In the genomic region with DNA sequence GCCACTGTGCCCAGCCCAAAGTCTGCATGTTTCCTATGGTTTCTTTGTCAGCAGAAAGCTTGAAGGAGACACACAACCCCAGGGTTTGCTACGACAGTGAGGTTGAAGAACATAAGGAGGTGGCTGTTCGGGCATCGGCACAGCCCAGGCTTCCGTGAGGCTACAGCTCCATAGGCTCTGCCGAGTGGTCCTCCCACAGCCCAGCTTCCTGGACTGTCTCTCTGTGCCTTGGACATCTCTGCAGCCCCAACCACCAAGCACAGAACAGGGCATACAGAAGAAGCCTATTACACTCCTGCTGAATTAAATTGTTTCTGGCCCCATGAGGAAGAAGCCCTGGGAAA, we compare ENCODE assay signal across 10 cellular contexts. TPM values are rescaled to one million over a fixed set of nuclear protein-coding genes. Genes with fewer than 3 reads are reported as not detected.
DNase-seq lines count a peak whose midpoint lies in the region; ATAC-seq and TF ChIP-seq lines count a peak whose summit lies in the region.
"Had no signal": no experiment of that assay in that cellular context is flagged by ENCODE, and none has a peak within 500 bp of the region (broad histone marks: within the 10 kb centered on the region; RNA-seq: fewer than 3 reads in every experiment).

No MANE protein-coding gene starts in this region.

- H3K4me3 Mint-ChIP-seq in activated CD4-positive, alpha-beta T cell treated with anti-CD3 and anti-CD28 coated beads, Interleukin-2, amount 10 ng/mL, durations not matched to agents 7 days and 5 days, result peak overlapping the region; percentile 22

- POLR2A ChIA-PET in activated CD4-positive, alpha-beta T cell treated with anti-CD3 and anti-CD28 coated beads, Interleukin-2, amount 10 ng/mL, durations not matched to agents 7 days and 5 days (lab: Charles Lee), result no interaction called here

- H3K4me3 ChIP-seq in SK-N-MC (peak overlapping the region; percentile 79), mucosa of descending colon (no peak overlapping the region), foreskin fibroblast (ENCODE audit: low read depth in 1 of 2, low read length in 2 of 2) (no peak overlapping the region)
- H3K4me3 ChIP-seq: thyroid gland had no signal

- peak overlapping the region; percentile 71 for H3K27ac Mint-ChIP-seq in activated CD4-positive, alpha-beta T cell treated with anti-CD3 and anti-CD28 coated beads, Interleukin-2, amount 10 ng/mL, durations not matched to agents 7 days and 5 days

- no peaks in the 10 kb centered on the region; the same call in 1 of the 2 replicates for H3K36me3 ChIP-seq in SK-N-MC (ENCODE audit: insufficient read depth, low read length)
- no peaks in the 10 kb centered on the region for H3K36me3 ChIP-seq in mucosa of descending colon (ENCODE audit: low read depth)
- H3K36me3 ChIP-seq: thyroid gland had no signal

- H3K9me3 Mint-ChIP-seq in activated CD4-positive, alpha-beta T cell treated with anti-CD3 and anti-CD28 coated beads, Interleukin-2, amount 10 ng/mL, durations not matched to agents 7 days and 5 days, result no peaks in the 10 kb centered on the region

- H3K4me1 ChIP-seq in mucosa of descending colon (ENCODE audit: low read depth), result peaks cover 9% of the 10 kb centered on the region

- peaks cover 15% of the 10 kb centered on the region for H3K4me1 Mint-ChIP-seq in activated CD4-positive, alpha-beta T cell treated with anti-CD3 and anti-CD28 coated beads, Interleukin-2, amount 10 ng/mL, durations not matched to agents 7 days and 5 days

- H3K27ac ChIP-seq in SK-N-MC, result peak overlapping the region; percentile 96
- H3K27ac ChIP-seq: dorsolateral prefrontal cortex had no signal

- TF ChIP-seq CTCF in mucosa of descending colon (IDR thresholded peaks at IDR 0.05), result no peak
- no peak for TF ChIP-seq CTCF in foreskin fibroblast (IDR thresholded peaks at IDR 0.05; ENCODE audit: low read depth, low read length)

- no peak for DNase-seq in activated CD4-positive, alpha-beta T cell treated with anti-CD3 and anti-CD28 coated beads, Interleukin-2, amount 10 ng/mL, durations not matched to agents 7 days and 5 days
- no peak for DNase-seq in activated CD4-positive, alpha-beta T cell treated with anti-CD3 and anti-CD28 coated beads for 4 hours
- DNase-seq in COLO829 (ENCODE audit: low spot score) (peak; percentile 26), SK-N-MC (ENCODE audit: low read depth, low spot score) (no peak), mucosa of descending colon (no peak), foreskin fibroblast (no peak), DMS153 (lab: John Stamatoyannopoulos, UW) (no peak), glomerular visceral epithelial cell (ENCODE audit: extremely low spot score) (no peak)

- peak; percentile 5 for ATAC-seq in mucosa of descending colon

- peak overlapping the region; percentile 75 for H3K9ac ChIP-seq in SK-N-MC (ENCODE audit: insufficient read length)

- CTCF ChIA-PET in activated CD4-positive, alpha-beta T cell treated with anti-CD3 and anti-CD28 coated beads, Interleukin-2, amount 10 ng/mL, durations not matched to agents 7 days and 5 days (lab: Charles Lee), result interaction anchor here (0.7 to 1.4 kb wide), 10 partner anchors 11 to 100 kb away, joined by 3 to 7 read pairs (median 3); a partner anchor contains a TSS

- intact Hi-C loops in mucosa of descending colon (cut with DNase I, micrococcal nuclease), result loop anchor here (2.0 to 10.0 kb wide), 3 partner anchors 65 to 147 kb away; no protein-coding TSS in a partner anchor

- H3K36me3 Mint-ChIP-seq in activated CD4-positive, alpha-beta T cell treated with anti-CD3 and anti-CD28 coated beads, Interleukin-2, amount 10 ng/mL, durations not matched to agents 7 days and 5 days (ENCODE audit: low read depth), result no peaks in the 10 kb centered on the region

- H3K9me3 ChIP-seq in SK-N-MC (ENCODE audit: low read depth, low read length), result no peaks in the 10 kb centered on the region
- no peaks in the 10 kb centered on the region for H3K9me3 ChIP-seq in mucosa of descending colon
- H3K9me3 ChIP-seq: thyroid gland had no signal

- H3K27me3 Mint-ChIP-seq in activated CD4-positive, alpha-beta T cell treated with anti-CD3 and anti-CD28 coated beads, Interleukin-2, amount 10 ng/mL, durations not matched to agents 7 days and 5 days, result peaks cover 34% of the 10 kb centered on the region

RNA-seq across cellular contexts. Expression of a gene that starts 3.2 kb away (rescaled TPM):
- total RNA-seq in activated CD4-positive, alpha-beta T cell treated with anti-CD3 and anti-CD28 coated beads, Interleukin-2, amount 10 ng/mL, durations not matched to agents 7 days and 5 days, result under 1 TPM; 0.25 to 0.31 TPM
- 1 to 10 TPM in 1 of 3 donors, under 1 TPM in 2; 0.12 to 2.8 (median 0.32) TPM for total RNA-seq in mucosa of descending colon

RNA-seq across cellular contexts. Expression of a gene that starts 25.5 kb away (rescaled TPM):
- total RNA-seq in activated CD4-positive, alpha-beta T cell treated with anti-CD3 and anti-CD28 coated beads, Interleukin-2, amount 10 ng/mL, durations not matched to agents 7 days and 5 days, result not detected
- not detected for total RNA-seq in mucosa of descending colon
- total RNA-seq: thyroid gland had no signal

RNA-seq across cellular contexts. Expression of a gene that starts 48.9 kb away (rescaled TPM):
- total RNA-seq in activated CD4-positive, alpha-beta T cell treated with anti-CD3 and anti-CD28 coated beads, Interleukin-2, amount 10 ng/mL, durations not matched to agents 7 days and 5 days, result under 1 TPM; 0.77 to 0.99 TPM
- total RNA-seq in mucosa of descending colon, result 100 to 1,000 TPM; 165 to 383 (median 320) TPM

RNA-seq across cellular contexts. Expression of a gene that starts 49.0 kb away (rescaled TPM):
- total RNA-seq in activated CD4-positive, alpha-beta T cell treated with anti-CD3 and anti-CD28 coated beads, Interleukin-2, amount 10 ng/mL, durations not matched to agents 7 days and 5 days, result 100 to 1,000 TPM; 605 to 645 TPM
- 100 to 1,000 TPM; 547 to 915 (median 566) TPM for total RNA-seq in mucosa of descending colon

Comparison
In these comparisons a context has a peak if more than half of its experiments do, and no peak if none do; other contexts are left out.
1. RNA of a gene that starts 48.9 kb away (total RNA-seq): 165 to 383 TPM in mucosa of descending colon; 0.77 to 0.99 TPM in activated CD4-positive, alpha-beta T cell treated with anti-CD3 and anti-CD28 coated beads, Interleukin-2, amount 10 ng/mL, durations not matched to agents 7 days and 5 days; every median in the first group is over 10 times any median in the second.